Comparison of ENCODE assay signal across 26 cellular contexts in genomic region chr13:112324121-112324520, GRCh38. TPM values are rescaled to one million over a fixed set of nuclear protein-coding genes. Genes with fewer than 3 reads are reported as not detected.
A peak's percentile ranks its signal among the peaks of the same experiment; 100 is the strongest.
DNase-seq lines count a peak whose midpoint lies in the region; ATAC-seq and TF ChIP-seq lines count a peak whose summit lies in the region.
"Had no signal": no experiment of that assay in that cellular context is flagged by ENCODE, and none has a peak within 500 bp of the region (broad histone marks: within the 10 kb centered on the region; RNA-seq: fewer than 3 reads in every experiment).

No MANE protein-coding gene starts in this region.

- no peaks in the 10 kb centered on the region; the same call in 1 of the 2 replicates for H3K27me3 ChIP-seq in H7 (ENCODE audit: control insufficient read depth, insufficient read depth, low read length)
- H3K27me3 ChIP-seq: BLaER1 treated with 17β-estradiol and CSF1 and Interleukin-3, amounts not matched to agents 10 nM and 100 nM had no signal

- H3K4me3 ChIP-seq in H7 (ENCODE audit: insufficient read depth, low read depth, low read length), result no peak overlapping the region
- H3K4me3 ChIP-seq: A549; BLaER1 treated with 17β-estradiol and CSF1 and Interleukin-3, amounts not matched to agents 10 nM and 100 nM; SJSA1 had no signal

- TF ChIP-seq CTCF in nephron progenitor cell (IDR thresholded peaks at IDR 0.05), result no peak

- no peak for ATAC-seq in HG02610 (IDR thresholded peaks at IDR 0.05; ENCODE audit: unreplicated experiment)
- ATAC-seq: A549, HepG2 had no signal

- H3K27ac Mint-ChIP-seq in nephron progenitor cell, result no peak overlapping the region
- H3K27ac Mint-ChIP-seq: CD4-positive, alpha-beta T cell had no signal

- no peak overlapping the region for H3K4me3 Mint-ChIP-seq in nephron progenitor cell
- H3K4me3 Mint-ChIP-seq: CD4-positive, alpha-beta T cell had no signal

- H3K9me3 Mint-ChIP-seq in nephron progenitor cell, result no peaks in the 10 kb centered on the region
- H3K9me3 Mint-ChIP-seq: CD4-positive, alpha-beta T cell had no signal

- peaks cover 80% of the 10 kb centered on the region for H3K27me3 Mint-ChIP-seq in nephron progenitor cell (ENCODE audit: low read depth, poor library complexity)

- H3K36me3 Mint-ChIP-seq in nephron progenitor cell (ENCODE audit: low read depth), result no peaks in the 10 kb centered on the region

- no peaks in the 10 kb centered on the region for H3K36me3 ChIP-seq in H7 (replicated peaks; ENCODE audit: control insufficient read depth, insufficient read depth, low read length)
- H3K36me3 ChIP-seq: BLaER1 treated with 17β-estradiol and CSF1 and Interleukin-3, amounts not matched to agents 10 nM and 100 nM; SJSA1 had no signal

- DNase-seq in H7 (peak; percentile 60), NCI-H2171 (lab: John Stamatoyannopoulos, UW) (peak; percentile 18), ecto neural progenitor cell (ENCODE audit: low spot score) (peak; percentile 47), nephron progenitor cell (peak; percentile 28), DMS114 treated with DMSO at 0.1 percent for 48 hours (lab: John Stamatoyannopoulos, UW; ENCODE audit: unreplicated experiment) (no peak), NOMO-1 treated with DMSO at 0.1 percent for 48 hours (lab: John Stamatoyannopoulos, UW; ENCODE audit: unreplicated experiment) (no peak)
- DNase-seq: AML-193; CD4-positive, alpha-beta T cell; DMS53; Kasumi-1; NCI-H1105; NCI-H1436 treated with DMSO at 0.1 percent for 48 hours; NCI-H2029; NCI-H446; NCI-H526; Right ventricle myocardium superior; RPMI8226; T-helper 1 cell had no signal

- H3K4me1 Mint-ChIP-seq in nephron progenitor cell, result no peaks in the 10 kb centered on the region

RNA-seq across cellular contexts. Expression of gene SPACA7, which starts 52.0 kb away (rescaled TPM):
- not detected in 2 replicates for total RNA-seq in H7 (2014; rRNA removed; shearing (Covaris generic))
- total RNA-seq: CD4-positive, alpha-beta T cell; H1; HepG2; HT1080; M059J; Right ventricle myocardium superior; SJSA1 had no signal

Comparison
In these comparisons a context has a peak if more than half of its experiments do, and no peak if none do; other contexts are left out.
1. DNase-seq: peak in H7 (single experiment), NCI-H2171 (single experiment), ecto neural progenitor cell (single experiment) and nephron progenitor cell (single experiment); none in DMS114 treated with DMSO at 0.1 percent for 48 hours (single experiment) and NOMO-1 treated with DMSO at 0.1 percent for 48 hours (single experiment).